ENCODE assay signal across 18 cellular contexts in the genomic region with DNA sequence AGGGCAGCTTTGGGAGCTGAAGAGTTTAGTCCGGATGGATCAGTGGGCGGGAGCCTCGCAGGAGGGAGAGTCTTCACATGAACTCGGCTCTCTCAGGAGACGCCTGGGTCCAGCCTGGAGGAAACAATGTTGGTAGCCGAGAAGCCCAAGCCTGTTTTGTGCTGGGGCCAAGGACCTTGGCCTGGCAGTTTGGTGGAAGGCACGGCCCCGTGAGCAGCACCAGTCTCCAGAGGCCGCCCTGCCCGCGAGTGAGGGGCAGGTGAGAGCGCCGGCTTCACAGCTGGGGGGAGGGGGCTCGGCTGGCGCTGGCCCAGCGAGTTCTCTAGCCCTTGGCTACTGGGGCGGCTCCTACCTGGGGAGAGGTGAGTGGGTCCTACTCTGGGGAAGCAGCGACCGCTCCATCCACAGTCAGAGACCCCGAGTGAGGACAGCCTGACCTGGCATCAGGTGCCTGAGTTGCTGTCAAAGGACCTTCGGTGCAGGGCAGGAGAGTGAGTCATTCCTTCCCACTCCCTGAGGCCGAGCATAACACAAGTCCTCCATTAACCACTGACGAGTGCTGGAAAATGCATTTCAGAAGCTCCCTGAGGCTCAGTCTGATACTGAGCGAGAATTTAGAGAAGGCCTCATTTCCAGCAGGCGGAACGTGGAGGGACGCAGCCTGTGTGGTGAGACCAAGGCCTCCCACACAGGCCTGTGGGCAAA.
DNase-seq lines count a peak whose midpoint lies in the region; TF ChIP-seq lines count a peak whose summit lies in the region.
"Had no signal": no experiment of that assay in that cellular context is flagged by ENCODE, and none has a peak within 500 bp of the region (broad histone marks: within the 10 kb centered on the region; RNA-seq: fewer than 3 reads in every experiment).

No MANE protein-coding gene starts in this region.

- H3K9me3 ChIP-seq in ascending aorta (no peaks in the 10 kb centered on the region), endodermal cell (ENCODE audit: control insufficient read depth, low read length) (no peaks in the 10 kb centered on the region)
- H3K9me3 ChIP-seq: left ventricle myocardium inferior, testis had no signal

- no peak overlapping the region for H3K23ac ChIP-seq in mesendoderm (ENCODE audit: low read length)

- H3K9ac ChIP-seq in mesendoderm (ENCODE audit: low read length) (no peak overlapping the region), endodermal cell (ENCODE audit: extremely low read depth, low read length, poor library complexity, severe bottlenecking) (no peak overlapping the region)

- H3K18ac ChIP-seq in mesendoderm (ENCODE audit: low read length) = no peak overlapping the region

- no peak overlapping the region for H3K4me3 Mint-ChIP-seq in endodermal cell
- H3K4me3 Mint-ChIP-seq: activated CD8-positive, alpha-beta T cell treated with anti-CD3 and anti-CD28 coated beads for 36 hours; activated naive CD8-positive, alpha-beta T cell treated with anti-CD3 and anti-CD28 coated beads, Interleukin-2, amount 10 ng/mL, durations not matched to agents 7 days and 5 days; T-cell had no signal

- no peaks in the 10 kb centered on the region for H3K79me1 ChIP-seq in mesendoderm (ENCODE audit: low read length)

- H3K4ac ChIP-seq in mesendoderm (ENCODE audit: low read depth, low read length) = no peak overlapping the region

- TF ChIP-seq CTCF in GM10266 (IDR thresholded peaks at IDR 0.05; ENCODE audit: control insufficient read depth, insufficient read depth, low read depth, missing control alignments) = no peak
- TF ChIP-seq CTCF in ascending aorta (IDR thresholded peaks at IDR 0.05) = no peak
- TF ChIP-seq CTCF in endodermal cell (conservative IDR thresholded peaks at IDR 0.05) = no peak

- no peaks in the 10 kb centered on the region for H3K9me3 Mint-ChIP-seq in endodermal cell
- H3K9me3 Mint-ChIP-seq: activated CD8-positive, alpha-beta T cell treated with anti-CD3 and anti-CD28 coated beads for 36 hours; activated naive CD8-positive, alpha-beta T cell treated with anti-CD3 and anti-CD28 coated beads, Interleukin-2, amount 10 ng/mL, durations not matched to agents 7 days and 5 days; T-cell had no signal

- intact Hi-C loops in ascending aorta (cut with DNase I) = no loop called here

- no peaks in the 10 kb centered on the region for H3K27me3 ChIP-seq in mesendoderm (ENCODE audit: insufficient read depth, low read length, poor library complexity)
- no peaks in the 10 kb centered on the region for H3K27me3 ChIP-seq in ascending aorta
- H3K27me3 ChIP-seq in endodermal cell (ENCODE audit: control insufficient read depth, insufficient read depth, low read length, poor library complexity, severe bottlenecking) = no peaks in the 10 kb centered on the region
- H3K27me3 ChIP-seq: testis had no signal

- H3K79me2 ChIP-seq in mesendoderm (ENCODE audit: control insufficient read depth, insufficient read depth, low read length) = no peaks in the 10 kb centered on the region

- no peak overlapping the region for H3K4me2 ChIP-seq in mesendoderm (ENCODE audit: low read length)

- no peak overlapping the region for H2BK120ac ChIP-seq in mesendoderm (ENCODE audit: low read depth, low read length)

- H3K27ac Mint-ChIP-seq in endodermal cell = no peak overlapping the region
- H3K27ac Mint-ChIP-seq: activated CD8-positive, alpha-beta T cell treated with anti-CD3 and anti-CD28 coated beads for 36 hours; activated naive CD8-positive, alpha-beta T cell treated with anti-CD3 and anti-CD28 coated beads, Interleukin-2, amount 10 ng/mL, durations not matched to agents 7 days and 5 days; T-cell had no signal

- H3K4me1 Mint-ChIP-seq in endodermal cell = no peaks in the 10 kb centered on the region
- H3K4me1 Mint-ChIP-seq: activated naive CD8-positive, alpha-beta T cell treated with anti-CD3 and anti-CD28 coated beads, Interleukin-2, amount 10 ng/mL, durations not matched to agents 7 days and 5 days had no signal

- H3K27ac ChIP-seq in mesendoderm (ENCODE audit: low read depth, low read length) (no peak overlapping the region), ascending aorta (no peak overlapping the region), endodermal cell (ENCODE audit: low read depth, low read length) (no peak overlapping the region)
- H3K27ac ChIP-seq: left ventricle myocardium inferior, testis had no signal

- no peaks in the 10 kb centered on the region for H3K36me3 ChIP-seq in mesendoderm (ENCODE audit: control insufficient read depth, insufficient read depth, low read length)
- H3K36me3 ChIP-seq in ascending aorta = no peaks in the 10 kb centered on the region
- H3K36me3 ChIP-seq in endodermal cell (ENCODE audit: control insufficient read depth, insufficient read depth, low read length) = no peaks in the 10 kb centered on the region
- H3K36me3 ChIP-seq: left ventricle myocardium inferior had no signal

- H4K5ac ChIP-seq in mesendoderm (ENCODE audit: low read length) = no peak overlapping the region

- peaks cover 4% of the 10 kb centered on the region for H3K27me3 Mint-ChIP-seq in endodermal cell (ENCODE audit: insufficient read depth)

- no peak overlapping the region for H2BK15ac ChIP-seq in mesendoderm (replicated peaks; ENCODE audit: low read depth)

- H3K4me3 ChIP-seq in mesendoderm (ENCODE audit: low read length) = no peak overlapping the region
- H3K4me3 ChIP-seq in ascending aorta = no peak overlapping the region
- no peak overlapping the region for H3K4me3 ChIP-seq in endodermal cell (ENCODE audit: low read length)
- H3K4me3 ChIP-seq: left ventricle myocardium inferior, testis had no signal

- no peak overlapping the region for H4K8ac ChIP-seq in mesendoderm (ENCODE audit: low read depth, low read length)

- WGBS in mesendoderm (ENCODE audit: extremely low coverage, insufficient coverage, low lambda C conversion rate) = no CpG with 5 or more reads among the region's 27 CpGs
- WGBS in endodermal cell (ENCODE audit: insufficient coverage in 1 of 2, insufficient read length in 1 of 2), 2 experiments = 88 to 93% methylated on average over 11 to 27 of the region's 27 CpGs

- DNase-seq in AG08396 (ENCODE audit: low spot score) (peak; percentile 24), GM10266 (ENCODE audit: extremely low spot score) (peak; percentile 9), amniotic epithelial cell (ENCODE audit: low read depth) (peak; percentile 53), mesendoderm (peak; percentile 44), inferior parietal cortex (ENCODE audit: extremely low spot score) (no peak), ascending aorta (ENCODE audit: low spot score in 2 of 2) (no peak), endodermal cell (no peak)
- DNase-seq: activated CD8-positive, alpha-beta T cell treated with anti-CD3 and anti-CD28 coated beads for 36 hours; activated naive CD8-positive, alpha-beta T cell treated with anti-CD3 and anti-CD28 coated beads, Interleukin-2, amount 10 ng/mL, durations not matched to agents 7 days and 5 days; activated T-cell treated with anti-CD3 and anti-CD28 coated beads, Interleukin-2, amount 50 U/mL, for 48 hours; DND-41; HCEC 1CT; left ventricle myocardium inferior; NCI-H2171; NCI-H69; SHP77; testis had no signal

- H3K4me1 ChIP-seq in mesendoderm (ENCODE audit: control insufficient read depth, low read depth, low read length) (no peaks in the 10 kb centered on the region), ascending aorta (peaks cover 0 to 8% of the 10 kb centered on the region in 2 donors), endodermal cell (ENCODE audit: control insufficient read depth, insufficient read depth, low read length) (no peaks in the 10 kb centered on the region)
- H3K4me1 ChIP-seq: left ventricle myocardium inferior, testis had no signal

- no peak overlapping the region for H3K56ac ChIP-seq in mesendoderm (ENCODE audit: low read length)

- no peaks in the 10 kb centered on the region for H3K36me3 Mint-ChIP-seq in endodermal cell (ENCODE audit: low read depth)
- H3K36me3 Mint-ChIP-seq: activated naive CD8-positive, alpha-beta T cell treated with anti-CD3 and anti-CD28 coated beads, Interleukin-2, amount 10 ng/mL, durations not matched to agents 7 days and 5 days; T-cell had no signal

- no peak overlapping the region for H2BK5ac ChIP-seq in mesendoderm (ENCODE audit: low read length)

- H2AK5ac ChIP-seq in mesendoderm (ENCODE audit: low read length) = no peak overlapping the region

Comparison
In these comparisons a context has a peak if more than half of its experiments do, and no peak if none do; other contexts are left out.
1. DNase-seq: peak in AG08396 (single experiment), GM10266 (single experiment), amniotic epithelial cell (single experiment) and mesendoderm (single experiment); none in inferior parietal cortex (single experiment), ascending aorta (0 of 2) and endodermal cell (single experiment).